8 cellular contexts compared by ENCODE assay signal in genomic region chr1:66929289-66929688, GRCh38. TPM values are rescaled to one million over a fixed set of nuclear protein-coding genes. Genes with fewer than 3 reads are reported as not detected.
DNase-seq lines count a peak whose midpoint lies in the region; ATAC-seq, FAIRE-seq and TF ChIP-seq lines count a peak whose summit lies in the region.

No MANE protein-coding gene starts in this region.

- H3K56ac ChIP-seq in mesendoderm (ENCODE audit: low read length): peak overlapping the region; percentile 11

- peaks cover 90% of the 10 kb centered on the region for H3K79me2 ChIP-seq in GM12878 (ENCODE audit: control insufficient read depth, insufficient read depth, low read length)
- H3K79me2 ChIP-seq in mesendoderm (ENCODE audit: control insufficient read depth, insufficient read depth, low read length): peaks cover 23% of the 10 kb centered on the region

- H3K9me3 ChIP-seq in right atrium auricular region (no peaks in the 10 kb centered on the region), GM12878 (replicated peaks; ENCODE audit: control insufficient read depth, insufficient read depth, low read length) (no peaks in the 10 kb centered on the region)

- POLR2A ChIA-PET in GM12878 (lab: Charles Lee): interaction anchor here (1.5 kb wide), 1 partner anchor 56 kb away, joined by 3 read pairs; no protein-coding TSS in a partner anchor
- POLR2A ChIA-PET in HEK293T (lab: Yijun Ruan, JAX): no interaction called here

- H4K8ac ChIP-seq in mesendoderm (ENCODE audit: low read depth, low read length): peak overlapping the region; percentile 28

- TF ChIP-seq EP300 in GM12878 (IDR thresholded peaks at IDR 0.05; ENCODE audit: borderline replicate concordance in 1 of 2, control insufficient read depth in 1 of 2, low read depth in 2 of 2, low read length in 2 of 2): no peak

- H3K18ac ChIP-seq in mesendoderm (ENCODE audit: low read length): no peak overlapping the region

- H3K27me3 ChIP-seq in right atrium auricular region: no peaks in the 10 kb centered on the region
- no peaks in the 10 kb centered on the region for H3K27me3 ChIP-seq in GM12878 (replicated peaks in 1 of 2; ENCODE audit: control insufficient read depth in 2 of 2, insufficient read depth in 2 of 2, low read length in 1 of 2)
- no peaks in the 10 kb centered on the region for H3K27me3 ChIP-seq in mesendoderm (ENCODE audit: insufficient read depth, low read length, poor library complexity)

- peaks cover 0 to 57% of the 10 kb centered on the region in 2 donors for H3K4me1 ChIP-seq in right atrium auricular region
- peaks cover 4% of the 10 kb centered on the region; the same call in 1 of the 2 replicates for H3K4me1 ChIP-seq in GM12878 (ENCODE audit: control insufficient read depth, insufficient read depth, low read length)
- H3K4me1 ChIP-seq in mesendoderm (ENCODE audit: control insufficient read depth, low read depth, low read length): no peaks in the 10 kb centered on the region

- no peak overlapping the region for H3K23ac ChIP-seq in mesendoderm (ENCODE audit: low read length)

- H2AK5ac ChIP-seq in mesendoderm (ENCODE audit: low read length): no peak overlapping the region

- H3K4me2 ChIP-seq in GM12878 (ENCODE audit: control insufficient read depth, insufficient read depth) (peak overlapping the region; percentile 49), mesendoderm (ENCODE audit: low read length) (peak overlapping the region; percentile 38)

- RAD21 ChIA-PET in GM12878 (lab: Charles Lee; ENCODE audit: unreplicated experiment): no interaction called here

- CTCF ChIA-PET in GM12878 (lab: Yijun Ruan, JAX): no interaction called here
- CTCF ChIA-PET in HEK293T (lab: Yijun Ruan, JAX): no interaction called here

- H2BK15ac ChIP-seq in mesendoderm (replicated peaks; ENCODE audit: low read depth): no peak overlapping the region

- 67% methylated on average over 2 of the region's 2 CpGs for WGBS in GM12878 (ENCODE audit: insufficient coverage, insufficient replicate concordance, low lambda C conversion rate, missing lambda C conversion rate)
- WGBS in mesendoderm (ENCODE audit: extremely low coverage, insufficient coverage, low lambda C conversion rate): no CpG with 5 or more reads among the region's 2 CpGs

- no peaks in the 10 kb centered on the region for H3K79me1 ChIP-seq in mesendoderm (ENCODE audit: low read length)

- no peak overlapping the region; the same call in 1 of the 2 replicates for H3K9ac ChIP-seq in GM12878 (ENCODE audit: control insufficient read depth, insufficient read depth, low read length)
- no peak overlapping the region for H3K9ac ChIP-seq in mesendoderm (ENCODE audit: low read length)

- H3K4me3 ChIP-seq in right atrium auricular region (peak overlapping the region in 1 of 2 donors; percentile 83), GM12878 (peak overlapping the region; percentile 11; the same call in 1 of the 2 replicates), mesendoderm (ENCODE audit: low read length) (no peak overlapping the region)

- peak overlapping the region; percentile 93 to 97 for H3K27ac ChIP-seq in right atrium auricular region
- H3K27ac ChIP-seq in GM12878 (ENCODE audit: control insufficient read depth, insufficient read depth): peak overlapping the region; percentile 7; the same call in 1 of the 2 replicates
- no peak overlapping the region for H3K27ac ChIP-seq in mesendoderm (ENCODE audit: low read depth, low read length)

- BruUV-seq in GM12878 (replicated peaks; lab: Mats Ljungman, UMichigan): no TSS peak

- H2BK5ac ChIP-seq in mesendoderm (ENCODE audit: low read length): no peak overlapping the region

- no peak overlapping the region for H3K4ac ChIP-seq in mesendoderm (ENCODE audit: low read depth, low read length)

- H2BK120ac ChIP-seq in mesendoderm (ENCODE audit: low read depth, low read length): no peak overlapping the region

- no peak for FAIRE-seq in GM12878 (lab: Jason Lieb, UNC)

- H2AFZ ChIP-seq in GM12878 (ENCODE audit: control insufficient read depth, low read depth, low read length): no peak overlapping the region

- intact Hi-C loops in left cardiac atrium (cut with DNase I): no loop called here
- intact Hi-C loops in GM12878 (cut with micrococcal nuclease; ENCODE audit: unreplicated experiment): loop anchor here (5.0 kb wide), 2 partner anchors 123 to 162 kb away; partner anchors contain the start of gene SLC35D1

- SMC1A ChIA-PET in GM12878 (lab: Charles Lee; ENCODE audit: uncharacterized antibody, unreplicated experiment): interaction anchor here (1.5 kb wide), 1 partner anchor 404 kb away, joined by 3 read pairs; no protein-coding TSS in a partner anchor

- ATAC-seq in left cardiac atrium (no peak), GM12878 (no peak), GM18909 (IDR thresholded peaks at IDR 0.05; ENCODE audit: poor library complexity, unreplicated experiment) (no peak)

- in situ Hi-C loops in GM12878 (cut with MboI): loop anchor here (25.0 kb wide), 2 partner anchors 542 to 667 kb away; no protein-coding TSS in a partner anchor

- H3K36me3 ChIP-seq in right atrium auricular region (no peaks in the 10 kb centered on the region), GM12878 (ENCODE audit: control insufficient read depth in 2 of 2, insufficient read depth in 2 of 2, low read length in 1 of 2) (no peaks in the 10 kb centered on the region; a peak in 1 of 4 replicates), mesendoderm (ENCODE audit: control insufficient read depth, insufficient read depth, low read length) (no peaks in the 10 kb centered on the region)

- DNase-seq in right atrium auricular region (ENCODE audit: low spot score) (no peak), left cardiac atrium (no peak), GM12878 (ENCODE audit: low read depth, low spot score) (no peak), mesendoderm (no peak), NCI-H524 (lab: John Stamatoyannopoulos, UW) (no peak), HEK293T (ENCODE audit: extremely low spot score) (no peak), NCI-H446 treated with DMSO at 0.1 percent for 48 hours (lab: John Stamatoyannopoulos, UW) (no peak)

- H4K20me1 ChIP-seq in GM12878 (ENCODE audit: control insufficient read depth, insufficient read depth): no peaks in the 10 kb centered on the region

- TF ChIP-seq CTCF in right atrium auricular region (IDR thresholded peaks at IDR 0.05) (no peak), GM12878 (IDR thresholded peaks at IDR 0.05 in 2 of 3, conservative IDR thresholded peaks at IDR 0.05 in 1 of 3; ENCODE audit: control insufficient read depth in 2 of 3, extremely low read depth in 1 of 3, insufficient read depth in 1 of 3, low read depth in 3 of 3, low read length in 3 of 3) (no peak)

- TF ChIP-seq POLR2A in GM12878 (IDR thresholded peaks at IDR 0.05; ENCODE audit: low read depth, low read length): no peak

- TF ChIP-seq RAD21 in GM12878 (IDR thresholded peaks at IDR 0.05; ENCODE audit: insufficient read depth, low read depth, low read length): no peak

- H4K5ac ChIP-seq in mesendoderm (ENCODE audit: low read length): no peak overlapping the region

TF ChIP-seq in GM12878, 131 proteins besides CTCF, POLR2A, EP300 and RAD21 (continues in another document):
- TF ChIP-seq PML (IDR thresholded peaks at IDR 0.05; ENCODE audit: low read length): no peak

TF ChIP-seq in HEK293T, 16 proteins besides CTCF, POLR2A, EP300 and RAD21 (continues in another document):
- TF ChIP-seq SP1 (IDR thresholded peaks at IDR 0.05) (no peak), ELF4 (IDR thresholded peaks at IDR 0.05) (no peak), BHLHE40 (IDR thresholded peaks at IDR 0.05; ENCODE audit: borderline replicate concordance) (no peak), L3MBTL2 (conservative IDR thresholded peaks at IDR 0.05) (no peak)

RNA-seq across cellular contexts. Expression of gene MIER1, which starts 4.5 kb away (rescaled TPM):
- total RNA-seq in right atrium auricular region: 10 to 100 TPM; 18.2 to 18.4 TPM
- 10 to 100 TPM; 19.9 to 27.5 TPM for total RNA-seq in left cardiac atrium
- 88.2 and 97.4 TPM in 2 replicates for total RNA-seq in GM12878 (2013; cell fraction: nucleolus; rRNA removed)
- total RNA-seq in GM12878 (2014; rRNA removed): 24.7 and 30.9 TPM in 2 replicates
- 33.9 and 34.2 TPM in 2 replicates for total RNA-seq in GM12878 (2014; rRNA removed; fragmentation: Illumina TruSeq; extraction: Trizol)
- 29.7 and 31.4 TPM in 2 replicates for total RNA-seq in GM12878 (2021)
- polyA plus RNA-seq in GM12878 (2011; ENCODE audit: low read depth): 10.0 TPM
- 22.8 and 39.8 TPM in 2 replicates for polyA plus RNA-seq in GM12878 (2011; rRNA removed)
- 6.0 and 6.5 TPM in 2 replicates for polyA plus RNA-seq in GM12878 (2011; cell fraction: cytosol; rRNA removed)
- 11.9 and 13.5 TPM in 2 replicates for polyA plus RNA-seq in GM12878 (2011; cell fraction: nucleus; rRNA removed)
- polyA plus RNA-seq in GM12878 (2012): 17.3 and 18.4 TPM in 2 replicates
- polyA plus RNA-seq in GM12878 (2014; fragmentation: Illumina TruSeq; extraction: Trizol): 26.6 and 32.5 TPM in 2 replicates
- polyA plus RNA-seq in GM12878 (2014; fragmentation: Nextera tagmentation; extraction: Ambion mirVana): 10 to 100 TPM; 16.1 to 24.6 TPM
- 13.4 and 13.6 TPM in 2 replicates for polyA plus RNA-seq in GM12878 (2014; rRNA removed)
- 10 to 100 TPM; 35.2 to 39.8 TPM for polyA plus RNA-seq in GM12878 (2016; fragmentation: Nextera tagmentation; extraction: Ambion mirVana)
- 24.2 and 30.5 TPM in 2 replicates for polyA minus RNA-seq in GM12878 (2011; rRNA and poly(A)+ RNA removed)
- polyA minus RNA-seq in GM12878 (2011; cell fraction: cytosol; rRNA and poly(A)+ RNA removed): 15.0 and 16.9 TPM in 2 replicates
- polyA minus RNA-seq in GM12878 (2011; cell fraction: nucleus; rRNA and poly(A)+ RNA removed): 32.2 and 64.8 TPM in 2 replicates
- polyA plus RNA-seq in mesendoderm (2013, experiment 1 of 2): 15.1 TPM
- 15.0 TPM for polyA plus RNA-seq in mesendoderm (2013, experiment 2 of 2)

RNA-seq across cellular contexts. Expression of gene DNAI4, which starts 4.6 kb away (rescaled TPM):
- total RNA-seq in right atrium auricular region (10 to 100 TPM in 1 of 2 donors, 1 to 10 TPM in 1; 6.9 to 10.3 TPM), left cardiac atrium (10 to 100 TPM; 10.3 to 17.5 TPM), GM12878 (2014; rRNA removed) (0.16 TPM in 1 of 2 replicates, not detected in the other), GM12878 (2014; rRNA removed; fragmentation: Illumina TruSeq; extraction: Trizol) (0.23 and 0.27 TPM in 2 replicates), GM12878 (2021) (0.46 and 0.77 TPM in 2 replicates)
- total RNA-seq in GM12878 (2013; cell fraction: nucleolus; rRNA removed): 0.19 TPM in 1 of 2 replicates, not detected in the other
- polyA plus RNA-seq in GM12878 (2011; ENCODE audit: low read depth): not detected
- polyA plus RNA-seq in GM12878 (2011; rRNA removed) (0.24 and 0.98 TPM in 2 replicates), GM12878 (2014; fragmentation: Illumina TruSeq; extraction: Trizol) (0.10 and 0.13 TPM in 2 replicates), GM12878 (2014; fragmentation: Nextera tagmentation; extraction: Ambion mirVana) (under 1 TPM; 0.15 to 0.21 TPM), GM12878 (2014; rRNA removed) (0.15 and 0.27 TPM in 2 replicates), GM12878 (2016; fragmentation: Nextera tagmentation; extraction: Ambion mirVana) (1 to 10 TPM; 1.2 to 2.3 TPM)
- polyA plus RNA-seq in GM12878 (2011; cell fraction: cytosol; rRNA removed): 0.09 TPM in 1 of 2 replicates, not detected in the other
- polyA plus RNA-seq in GM12878 (2011; cell fraction: nucleus; rRNA removed): 0.13 TPM in 1 of 2 replicates, not detected in the other
- polyA plus RNA-seq in GM12878 (2012): 0.08 and 0.22 TPM in 2 replicates
- not detected in 2 replicates for polyA minus RNA-seq in GM12878 (2011; rRNA and poly(A)+ RNA removed)
- polyA minus RNA-seq in GM12878 (2011; cell fraction: cytosol; rRNA and poly(A)+ RNA removed): not detected in 2 replicates
- polyA minus RNA-seq in GM12878 (2011; cell fraction: nucleus; rRNA and poly(A)+ RNA removed): 0.10 TPM in 1 of 2 replicates, not detected in the other
- 0.34 TPM for polyA plus RNA-seq in mesendoderm (2013, experiment 1 of 2)
- polyA plus RNA-seq in mesendoderm (2013, experiment 2 of 2): 0.34 TPM

Comparison
In these comparisons a context has a peak if more than half of its experiments do, and no peak if none do; other contexts are left out.
1. RNA of gene DNAI4, which starts 4.6 kb away (total RNA-seq): 10.3 to 17.5 TPM in left cardiac atrium and 6.9 to 10.3 TPM in right atrium auricular region; 0.16 to 0.77 TPM in GM12878; every median in the first group is over 4 times any median in the second.